1 cellular context compared by ENCODE assay signal in the genomic region with DNA sequence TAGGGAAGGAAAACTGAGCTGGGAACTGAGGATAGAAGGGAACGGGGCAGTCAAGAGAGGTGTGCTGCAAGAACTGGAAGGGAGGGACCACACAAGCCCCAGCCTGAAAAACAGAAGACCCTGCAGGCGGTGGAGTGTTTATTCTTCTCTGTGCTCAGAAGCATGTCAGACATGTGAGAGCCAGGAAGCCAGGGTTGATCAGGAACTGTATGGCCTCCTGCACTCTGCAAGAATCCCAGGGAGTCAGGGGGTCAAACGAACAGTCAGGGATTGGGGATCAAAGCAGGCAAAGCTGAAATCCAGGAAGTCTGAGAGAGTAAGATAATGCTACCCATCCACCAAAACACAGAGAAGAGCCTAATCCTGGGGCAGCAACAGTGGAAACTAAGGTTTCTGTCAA.
TF ChIP-seq lines count a peak whose summit lies in the region.

No MANE protein-coding gene starts in this region.

TF ChIP-seq in HepG2, 621 proteins besides CTCF, POLR2A, EP300 and RAD21:
- TF ChIP-seq RFXAP (CRISPR knock-in tag; IDR thresholded peaks at IDR 0.05; ENCODE audit: borderline replicate concordance) (no peak), SATB2 (CRISPR knock-in tag; IDR thresholded peaks at IDR 0.05) (no peak), RARA (CRISPR knock-in tag; IDR thresholded peaks at IDR 0.05) (peak; percentile 54), GPN1 (CRISPR knock-in tag; IDR thresholded peaks at IDR 0.05; ENCODE audit: borderline replicate concordance) (no peak), ZFP36L2 (CRISPR knock-in tag; IDR thresholded peaks at IDR 0.05) (no peak)
- TF ChIP-seq, protein P1, sequence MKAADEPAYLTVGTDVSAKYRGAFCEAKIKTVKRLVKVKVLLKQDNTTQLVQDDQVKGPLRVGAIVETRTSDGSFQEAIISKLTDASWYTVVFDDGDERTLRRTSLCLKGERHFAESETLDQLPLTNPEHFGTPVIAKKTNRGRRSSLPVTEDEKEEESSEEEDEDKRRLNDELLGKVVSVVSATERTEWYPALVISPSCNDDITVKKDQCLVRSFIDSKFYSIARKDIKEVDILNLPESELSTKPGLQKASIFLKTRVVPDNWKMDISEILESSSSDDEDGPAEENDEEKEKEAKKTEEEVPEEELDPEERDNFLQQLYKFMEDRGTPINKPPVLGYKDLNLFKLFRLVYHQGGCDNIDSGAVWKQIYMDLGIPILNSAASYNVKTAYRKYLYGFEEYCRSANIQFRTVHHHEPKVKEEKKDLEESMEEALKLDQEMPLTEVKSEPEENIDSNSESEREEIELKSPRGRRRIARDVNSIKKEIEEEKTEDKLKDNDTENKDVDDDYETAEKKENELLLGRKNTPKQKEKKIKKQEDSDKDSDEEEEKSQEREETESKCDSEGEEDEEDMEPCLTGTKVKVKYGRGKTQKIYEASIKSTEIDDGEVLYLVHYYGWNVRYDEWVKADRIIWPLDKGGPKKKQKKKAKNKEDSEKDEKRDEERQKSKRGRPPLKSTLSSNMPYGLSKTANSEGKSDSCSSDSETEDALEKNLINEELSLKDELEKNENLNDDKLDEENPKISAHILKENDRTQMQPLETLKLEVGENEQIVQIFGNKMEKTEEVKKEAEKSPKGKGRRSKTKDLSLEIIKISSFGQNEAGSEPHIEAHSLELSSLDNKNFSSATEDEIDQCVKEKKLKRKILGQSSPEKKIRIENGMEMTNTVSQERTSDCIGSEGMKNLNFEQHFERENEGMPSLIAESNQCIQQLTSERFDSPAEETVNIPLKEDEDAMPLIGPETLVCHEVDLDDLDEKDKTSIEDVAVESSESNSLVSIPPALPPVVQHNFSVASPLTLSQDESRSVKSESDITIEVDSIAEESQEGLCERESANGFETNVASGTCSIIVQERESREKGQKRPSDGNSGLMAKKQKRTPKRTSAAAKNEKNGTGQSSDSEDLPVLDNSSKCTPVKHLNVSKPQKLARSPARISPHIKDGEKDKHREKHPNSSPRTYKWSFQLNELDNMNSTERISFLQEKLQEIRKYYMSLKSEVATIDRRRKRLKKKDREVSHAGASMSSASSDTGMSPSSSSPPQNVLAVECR (CRISPR knock-in tag; IDR thresholded peaks at IDR 0.05; ENCODE audit: borderline replicate concordance) = no peak
